ENCODE assay signal across 23 cellular contexts in the genomic region with DNA sequence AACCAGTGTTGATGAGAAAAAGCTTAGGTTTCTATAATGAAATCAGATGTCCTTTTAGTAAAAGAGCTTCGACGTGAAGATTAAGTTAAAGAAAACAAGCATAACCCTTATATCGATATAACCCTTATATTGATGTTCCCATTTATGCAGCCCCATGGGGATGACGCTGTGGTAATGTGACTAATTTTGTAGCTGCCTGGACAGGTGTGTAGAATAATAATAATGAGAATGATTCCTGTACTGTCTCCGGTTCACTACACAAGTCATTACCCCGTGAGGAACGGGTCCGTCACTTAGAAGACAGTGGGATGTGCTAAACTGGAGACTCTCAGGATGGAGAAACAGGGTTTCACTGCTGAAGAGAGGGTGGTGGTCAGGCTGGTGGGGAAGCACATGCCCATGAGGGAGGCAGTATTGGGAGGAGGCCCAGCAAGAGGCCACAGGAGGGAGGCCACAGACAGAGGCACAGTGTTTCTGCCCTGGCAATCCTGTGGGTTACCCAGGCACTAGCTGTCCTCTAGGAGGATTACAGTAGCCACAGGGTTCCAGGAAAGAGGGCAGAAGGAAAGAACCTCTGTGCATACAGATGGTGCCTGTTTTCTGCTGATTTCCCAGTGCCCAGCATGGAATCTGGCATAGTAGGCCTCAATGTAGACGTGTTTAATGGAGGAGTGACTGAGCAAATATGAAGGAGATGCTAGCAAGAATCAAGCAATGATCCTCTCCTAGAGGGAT.
DNase-seq lines count a peak whose midpoint lies in the region; ATAC-seq and TF ChIP-seq lines count a peak whose summit lies in the region.
"Had no signal": no experiment of that assay in that cellular context is flagged by ENCODE, and none has a peak within 500 bp of the region (broad histone marks: within the 10 kb centered on the region; RNA-seq: fewer than 3 reads in every experiment).

No MANE protein-coding gene starts in this region.

- DNase-seq in NCI-H2081 (lab: John Stamatoyannopoulos, UW) (peak; percentile 41 to 80), NCI-H2081 treated with DMSO at 0.1 percent for 48 hours (lab: John Stamatoyannopoulos, UW) (no peak), NCI-H2171 treated with DMSO at 0.1 percent for 48 hours (lab: John Stamatoyannopoulos, UW) (peak; percentile 82), gastrocnemius medialis (no peak), cerebellum (ENCODE audit: low spot score) (no peak), nucleus accumbens (lab: John Stamatoyannopoulos, UW) (no peak), hippocampal formation (lab: John Stamatoyannopoulos, UW) (no peak)
- DNase-seq: activated CD4-positive, alpha-beta T cell treated with anti-CD3 and anti-CD28 coated beads, Interleukin-2, amount 50 U/mL, for 1 hour; activated CD8-positive, alpha-beta memory T cell treated with anti-CD3 and anti-CD28 coated beads, Interleukin-2, amount 50 U/mL, for 48 hours; activated effector memory CD4-positive, alpha-beta T cell treated with anti-CD3 and anti-CD28 coated beads, Interleukin-2, amount 50 U/mL, for 16 hours; Calu3; central memory CD4-positive, alpha-beta T cell; erythroblast; GDM1; H7; immature natural killer cell; stimulated activated CD4-positive, alpha-beta T cell treated with anti-CD3 and anti-CD28 coated beads, Interleukin-2, amount 100 ng/mL, for 48 hours; T-cell; uterus had no signal

- TF ChIP-seq EP300 in gastroesophageal sphincter (IDR thresholded peaks at IDR 0.05), result no peak

- H3K27ac ChIP-seq in gastroesophageal sphincter (peak overlapping the region in 3 of 4 donors; percentile 51 to 69 (median 67)), gastrocnemius medialis (peak overlapping the region; percentile 66 to 77 (median 73))
- H3K27ac ChIP-seq: BLaER1, skin epidermis, uterus had no signal

- TF ChIP-seq CTCF in gastroesophageal sphincter (IDR thresholded peaks at IDR 0.05) (no peak), gastrocnemius medialis (IDR thresholded peaks at IDR 0.05 in 4 of 5, conservative IDR thresholded peaks at IDR 0.05 in 1 of 5) (no peak)

- in situ Hi-C loops in gastrocnemius medialis (cut with MboI; ENCODE audit: low sequenced_read_pairs in 4 of 4), result loop anchor here in 1 of 4 donors (10.0 kb wide), 1 partner anchor 252 kb away; no protein-coding TSS in a partner anchor

- H3K27me3 ChIP-seq in gastroesophageal sphincter (no peaks in the 10 kb centered on the region), gastrocnemius medialis (no peaks in the 10 kb centered on the region)
- H3K27me3 ChIP-seq: BLaER1, ovary, uterus had no signal

- H3K9me3 ChIP-seq in gastroesophageal sphincter, result peaks cover 0 to 4% (median 0%) of the 10 kb centered on the region in 3 donors
- no peaks in the 10 kb centered on the region for H3K9me3 ChIP-seq in gastrocnemius medialis
- H3K9me3 ChIP-seq: ovary, uterus had no signal

- 80 to 81% methylated on average over 6 to 9 of the region's 9 CpGs for WGBS in gastroesophageal sphincter (ENCODE audit: low coverage in 1 of 2), 2 donors

- no peak overlapping the region for H3K4me3 ChIP-seq in gastroesophageal sphincter
- no peak overlapping the region for H3K4me3 ChIP-seq in gastrocnemius medialis
- H3K4me3 ChIP-seq: BLaER1, ovary, skin epidermis, uterus had no signal

- TF ChIP-seq POLR2A in gastroesophageal sphincter (IDR thresholded peaks at IDR 0.05) (no peak), gastrocnemius medialis (IDR thresholded peaks at IDR 0.05) (no peak)

- no peak for ATAC-seq in gastroesophageal sphincter
- no peak for ATAC-seq in gastrocnemius medialis
- ATAC-seq: T-cell had no signal

- intact Hi-C loops in gastrocnemius medialis (cut with DNase I; ENCODE audit: low total_unique reads), result no loop called here

- H3K36me3 ChIP-seq in gastroesophageal sphincter (no peaks in the 10 kb centered on the region), gastrocnemius medialis (no peaks in the 10 kb centered on the region)
- H3K36me3 ChIP-seq: BLaER1, ovary, uterus had no signal

- H3K4me1 ChIP-seq in gastroesophageal sphincter, result peaks cover 0 to 31% (median 6%) of the 10 kb centered on the region in 3 donors
- peaks cover 13 to 17% of the 10 kb centered on the region in 2 donors for H3K4me1 ChIP-seq in gastrocnemius medialis
- H3K4me1 ChIP-seq: BLaER1, uterus had no signal

Comparison
In these comparisons a context has a peak if more than half of its experiments do, and no peak if none do; other contexts are left out.
1. DNase-seq: peak in NCI-H2081 (2 of 2) and NCI-H2171 treated with DMSO at 0.1 percent for 48 hours (single experiment); none in NCI-H2081 treated with DMSO at 0.1 percent for 48 hours (single experiment), gastrocnemius medialis (0 of 2), cerebellum (single experiment), nucleus accumbens (0 of 56) and hippocampal formation (0 of 2).